Comparison of ENCODE assay signal across 8 cellular contexts in the genomic region with DNA sequence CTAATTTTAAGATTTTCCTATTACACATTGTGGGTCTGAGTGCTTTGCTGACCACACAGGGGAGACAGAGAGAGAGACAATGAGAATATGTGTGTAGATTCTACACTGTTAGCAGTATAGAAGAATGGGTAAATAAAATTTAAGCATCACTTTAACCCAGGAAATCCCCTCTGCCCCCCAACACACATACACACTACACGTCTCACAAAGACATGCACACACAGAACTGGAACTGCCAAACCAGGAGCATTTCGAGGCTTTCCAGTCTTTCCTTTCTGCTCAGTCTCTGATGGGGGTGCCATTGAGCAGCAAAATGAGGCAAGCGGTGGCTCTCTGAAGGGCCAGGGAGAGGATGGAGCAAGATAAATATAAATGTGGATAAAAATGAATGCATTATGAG. TPM values are rescaled to one million over a fixed set of nuclear protein-coding genes. Genes with fewer than 3 reads are reported as not detected.
A peak's percentile ranks its signal among the peaks of the same experiment; 100 is the strongest.
DNase-seq lines count a peak whose midpoint lies in the region; ATAC-seq and TF ChIP-seq lines count a peak whose summit lies in the region.

No MANE protein-coding gene starts in this region.

- H3F3A ChIP-seq in SK-N-SH (replicated peaks; ENCODE audit: insufficient read depth): peaks cover 8% of the 10 kb centered on the region

- H4K20me1 ChIP-seq in HCT116 (ENCODE audit: insufficient read depth) (no peaks in the 10 kb centered on the region), SK-N-SH (ENCODE audit: insufficient read depth) (no peaks in the 10 kb centered on the region)

- no peaks in the 10 kb centered on the region for H3K9me3 ChIP-seq in HCT116 (ENCODE audit: control insufficient read depth in 1 of 2, insufficient read depth in 1 of 2, low read depth in 1 of 2, low read length in 2 of 2)
- H3K9me3 ChIP-seq in SK-N-SH: no peaks in the 10 kb centered on the region
- H3K9me3 ChIP-seq in upper lobe of right lung: no peaks in the 10 kb centered on the region

- H3K27me3 ChIP-seq in HCT116 (ENCODE audit: insufficient read depth, low read length) (no peaks in the 10 kb centered on the region), SK-N-SH (ENCODE audit: insufficient read depth) (no peaks in the 10 kb centered on the region; the same call in 1 of the 2 replicates), upper lobe of right lung (no peaks in the 10 kb centered on the region)

- no TSS peak for BruUV-seq in HCT116 (replicated peaks; lab: Mats Ljungman, UMichigan)

- H3K4me1 ChIP-seq in HCT116 (ENCODE audit: control insufficient read depth in 1 of 2, insufficient read depth in 2 of 2, low read length in 2 of 2): peaks cover 14 to 24% of the 10 kb centered on the region in 2 experiments
- peaks cover 0 to 14% of the 10 kb centered on the region in 2 experiments; a peak in 2 of 4 replicates for H3K4me1 ChIP-seq in SK-N-SH (ENCODE audit: control insufficient read depth in 1 of 2, insufficient read depth in 2 of 2, low read depth in 1 of 2, low read length in 1 of 2)
- H3K4me1 ChIP-seq in upper lobe of right lung: peaks cover 36% of the 10 kb centered on the region

- no peak for TF ChIP-seq POLR2A in HCT116 (IDR thresholded peaks at IDR 0.05; ENCODE audit: borderline replicate concordance, extremely low read depth, insufficient read depth, insufficient read length)

- TF ChIP-seq RAD21 in HCT116 (IDR thresholded peaks at IDR 0.05; ENCODE audit: low read depth): peak; percentile 76
- TF ChIP-seq RAD21 in SK-N-SH (IDR thresholded peaks at IDR 0.05; ENCODE audit: low read length): peak; percentile 73

- TF ChIP-seq EP300 in SK-N-SH (IDR thresholded peaks at IDR 0.05; ENCODE audit: borderline replicate concordance in 1 of 2, low read depth in 1 of 2, low read length in 1 of 2): no peak

- TF ChIP-seq CTCF in HCT116 (IDR thresholded peaks at IDR 0.05 in 2 of 3, conservative IDR thresholded peaks at IDR 0.05 in 1 of 3; ENCODE audit: borderline replicate concordance in 1 of 3, insufficient read depth in 1 of 3, low read depth in 2 of 3, low read length in 2 of 3): peak; percentile 37 to 83 (median 48); a peak in 4 of 6 replicates
- peak; percentile 55 for TF ChIP-seq CTCF in SK-N-SH (IDR thresholded peaks at IDR 0.05)
- TF ChIP-seq CTCF in upper lobe of right lung (IDR thresholded peaks at IDR 0.05): peak; percentile 46

- H3K79me2 ChIP-seq in HCT116 (ENCODE audit: insufficient read depth, low read length) (no peaks in the 10 kb centered on the region), SK-N-SH (ENCODE audit: insufficient read depth) (no peaks in the 10 kb centered on the region)

- ATAC-seq in HCT116: no peak
- ATAC-seq in upper lobe of right lung: no peak
- no peak for ATAC-seq in GM18909 (IDR thresholded peaks at IDR 0.05; ENCODE audit: poor library complexity, unreplicated experiment)

- no peak overlapping the region for H3K27ac ChIP-seq in HCT116 (ENCODE audit: low read depth, low read length)
- no peak overlapping the region for H3K27ac ChIP-seq in SK-N-SH (ENCODE audit: low read depth in 2 of 2, low read length in 1 of 2)
- H3K27ac ChIP-seq in upper lobe of right lung: no peak overlapping the region

- CTCF ChIA-PET in HCT116 (lab: Charles Lee): no interaction called here
- CTCF ChIA-PET in SK-N-SH (lab: Yijun Ruan, JAX): interaction anchor here (0.6 to 5.4 kb wide), 10 partner anchors 9 to 150 kb away, joined by 3 to 72 read pairs (median 5); partner anchors contain the start of gene TMEM87B

- POLR2A ChIA-PET in HCT116 (lab: Charles Lee) (no interaction called here), SK-N-SH (lab: Yijun Ruan, JAX) (interaction anchor here (0.6 kb wide), 1 partner anchor 11 kb away, joined by 5 read pairs; no protein-coding TSS in a partner anchor)

- H3K4me2 ChIP-seq in HCT116 (ENCODE audit: low read length) (peak overlapping the region; percentile 8; the same call in 1 of the 2 replicates), SK-N-SH (no peak overlapping the region)

- no peak overlapping the region for H3K9ac ChIP-seq in HCT116 (ENCODE audit: low read length)
- H3K9ac ChIP-seq in SK-N-SH: no peak overlapping the region

- H3K36me3 ChIP-seq in HCT116 (ENCODE audit: control insufficient read depth in 1 of 2, insufficient read depth in 2 of 2, low read length in 2 of 2): no peaks in the 10 kb centered on the region
- no peaks in the 10 kb centered on the region for H3K36me3 ChIP-seq in SK-N-SH (replicated peaks in 1 of 2; ENCODE audit: control insufficient read depth in 1 of 2, insufficient read depth in 2 of 2, low read length in 1 of 2)
- H3K36me3 ChIP-seq in upper lobe of right lung: no peaks in the 10 kb centered on the region

- DNase-seq in AML-193 (lab: John Stamatoyannopoulos, UW) (peak; percentile 35 to 56), HCT116 (ENCODE audit: low read depth, low spot score) (no peak), SK-N-SH (peak; percentile 42), head of caudate nucleus (peak in 36 of 42 donors; percentile 34 to 85 (median 58)), upper lobe of right lung (no peak), islet precursor cell (no peak)
- DNase-seq in activated CD8-positive, alpha-beta memory T cell treated with anti-CD3 and anti-CD28 coated beads, Interleukin-2, amount 50 U/mL, for 4 hours: no peak

- intact Hi-C loops in HCT116 (cut with micrococcal nuclease) (no loop called here), head of caudate nucleus (cut with DNase I) (no loop called here), upper lobe of right lung (cut with DNase I) (no loop called here)

- RAD21 ChIA-PET in HCT116 (lab: Charles Lee; ENCODE audit: low non-redundant PET in 1 of 2, low total read pairs in 2 of 2, uncharacterized antibody in 2 of 2, unreplicated experiment in 2 of 2): no interaction called here

- H3K4me3 ChIP-seq in HCT116 (replicated peaks in 1 of 2; ENCODE audit: low read depth in 1 of 2, low read length in 2 of 2): no peak overlapping the region
- H3K4me3 ChIP-seq in SK-N-SH (ENCODE audit: low read depth in 2 of 2, low read length in 1 of 2): no peak overlapping the region
- H3K4me3 ChIP-seq in upper lobe of right lung: peak overlapping the region; percentile 94

- 48% methylated on average over 3 of the region's 3 CpGs for WGBS in SK-N-SH (ENCODE audit: low lambda C conversion rate)

- H2AFZ ChIP-seq in HCT116 (ENCODE audit: low read depth, low read length, poor library complexity, severe bottlenecking) (no peak overlapping the region), SK-N-SH (ENCODE audit: low read depth) (no peak overlapping the region)

- H3K9me2 ChIP-seq in HCT116 (ENCODE audit: insufficient read depth) (no peaks in the 10 kb centered on the region), SK-N-SH (no peaks in the 10 kb centered on the region)

TF ChIP-seq in HCT116, 20 proteins besides CTCF, POLR2A, EP300 and RAD21:
- TF ChIP-seq, protein P1, sequence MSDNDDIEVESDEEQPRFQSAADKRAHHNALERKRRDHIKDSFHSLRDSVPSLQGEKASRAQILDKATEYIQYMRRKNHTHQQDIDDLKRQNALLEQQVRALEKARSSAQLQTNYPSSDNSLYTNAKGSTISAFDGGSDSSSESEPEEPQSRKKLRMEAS (IDR thresholded peaks at IDR 0.05): no peak
- no peak for TF ChIP-seq CEBPB (IDR thresholded peaks at IDR 0.05; ENCODE audit: low read depth)
- peak; percentile 36 for TF ChIP-seq YY1 (IDR thresholded peaks at IDR 0.05; ENCODE audit: extremely low read depth, insufficient replicate concordance, low read depth, low read length)
- TF ChIP-seq ZNF274 (IDR thresholded peaks at IDR 0.05; ENCODE audit: low read depth, low read length): no peak
- no peak for TF ChIP-seq CBX3 (IDR thresholded peaks at IDR 0.05; ENCODE audit: low read depth)

TF ChIP-seq in SK-N-SH, 30 proteins besides CTCF, POLR2A, EP300 and RAD21:
- TF ChIP-seq NRF1 (IDR thresholded peaks at IDR 0.05; ENCODE audit: low read depth, low read length) (no peak), FOSL2 (IDR thresholded peaks at IDR 0.05; ENCODE audit: borderline replicate concordance, low read depth) (no peak), GATA2 (CRISPR knock-in tag; IDR thresholded peaks at IDR 0.05) (no peak), SMC3 (IDR thresholded peaks at IDR 0.05; ENCODE audit: low read depth, low read length) (peak; percentile 52)

RNA-seq across cellular contexts. Expression of gene MERTK, which starts 2.5 kb away (rescaled TPM):
- total RNA-seq in HCT116 (2021; ENCODE audit: unreplicated experiment): 5.7 TPM
- polyA plus RNA-seq in HCT116 (2012): 3.9 and 4.2 TPM in 2 replicates
- 9.6 and 12.4 TPM in 2 replicates for polyA plus RNA-seq in SK-N-SH (2012; rRNA removed)
- 3.3 TPM in 2 replicates for polyA plus RNA-seq in SK-N-SH (2012; cell fraction: cytosol; rRNA removed)
- polyA plus RNA-seq in SK-N-SH (2012; cell fraction: nucleus; rRNA removed): 49.6 and 63.1 TPM in 2 replicates
- 17.3 TPM for total RNA-seq in upper lobe of right lung

RNA-seq across cellular contexts. Expression of gene ANAPC1, which starts 16.9 kb away (rescaled TPM):
- total RNA-seq in HCT116 (2021; ENCODE audit: unreplicated experiment) (76.5 TPM), upper lobe of right lung (29.4 TPM)
- polyA plus RNA-seq in HCT116 (2012): 24.0 and 26.5 TPM in 2 replicates
- 16.0 and 22.4 TPM in 2 replicates for polyA plus RNA-seq in SK-N-SH (2012; rRNA removed)
- 14.2 and 17.7 TPM in 2 replicates for polyA plus RNA-seq in SK-N-SH (2012; cell fraction: cytosol; rRNA removed)
- 22.2 and 31.4 TPM in 2 replicates for polyA plus RNA-seq in SK-N-SH (2012; cell fraction: nucleus; rRNA removed)

Comparison
In these comparisons a context has a peak if more than half of its experiments do, and no peak if none do; other contexts are left out.
1. DNase-seq: peak in AML-193 (2 of 2), SK-N-SH (single experiment) and head of caudate nucleus (36 of 42); none in HCT116 (single experiment), upper lobe of right lung (single experiment), islet precursor cell (single experiment) and activated CD8-positive, alpha-beta memory T cell treated with anti-CD3 and anti-CD28 coated beads, Interleukin-2, amount 50 U/mL, for 4 hours (single experiment).
2. Peak in every context shown above with its lines, with median percentiles within 50 percentile points of each other: CTCF ChIP-seq.